Comparison of ENCODE assay signal across 8 cellular contexts in the genomic region with DNA sequence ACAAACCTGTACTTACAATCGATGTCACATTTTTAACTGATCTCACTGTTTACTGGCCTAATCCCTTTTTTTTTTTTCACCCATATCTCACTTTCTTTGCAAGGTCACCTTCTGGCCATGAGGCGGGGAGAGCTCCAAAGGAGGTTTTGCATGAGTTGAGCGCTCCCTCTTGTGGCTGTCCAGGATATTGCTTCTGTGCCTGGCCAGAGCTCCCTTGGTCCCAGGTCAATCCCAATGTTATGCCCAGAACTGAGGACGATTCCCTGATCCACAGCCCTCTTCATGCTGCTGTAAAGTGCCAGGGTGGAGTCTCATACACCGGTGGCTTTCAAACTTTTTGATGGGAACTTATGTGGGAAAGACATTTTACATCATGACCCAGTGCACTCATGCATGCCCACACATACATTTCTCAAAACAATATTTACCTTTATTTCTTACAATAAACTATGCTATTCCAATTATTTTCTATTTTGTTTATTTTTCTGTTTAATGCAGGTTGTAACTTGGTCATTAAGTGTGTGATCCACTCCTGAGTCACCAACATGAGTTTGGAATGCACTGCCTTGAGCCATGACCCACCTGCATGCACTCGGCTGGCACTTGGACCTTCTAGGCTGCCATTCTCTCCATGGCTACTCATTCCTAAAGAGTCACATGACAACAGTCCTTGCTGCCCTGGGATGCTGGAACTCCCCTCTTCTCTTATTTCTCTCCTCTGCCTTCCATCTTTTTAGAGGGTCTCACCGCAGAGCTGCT. TPM values are rescaled to one million over a fixed set of nuclear protein-coding genes. Genes with fewer than 3 reads are reported as not detected.
A peak's percentile ranks its signal among the peaks of the same experiment; 100 is the strongest.
DNase-seq lines count a peak whose midpoint lies in the region; ATAC-seq, FAIRE-seq and TF ChIP-seq lines count a peak whose summit lies in the region.

No MANE protein-coding gene starts in this region.

- WGBS in testis, 2 donors = 29 to 32% methylated on average over 7 of the region's 7 CpGs

- no peak overlapping the region for H3K27ac ChIP-seq in testis

- TF ChIP-seq POLR2A in testis (IDR thresholded peaks at IDR 0.05) = no peak

- no peaks in the 10 kb centered on the region for H3K27me3 ChIP-seq in testis

- FAIRE-seq in RCC 7860 (lab: Jason Lieb, UNC) = no peak

- peak; percentile 96 for TF ChIP-seq CTCF in AG09309 (IDR thresholded peaks at IDR 0.05; ENCODE audit: control insufficient read depth, insufficient read depth, low read depth, low read length, missing control alignments)
- peak; percentile 90 for TF ChIP-seq CTCF in foreskin fibroblast (IDR thresholded peaks at IDR 0.05; ENCODE audit: low read depth, low read length)
- TF ChIP-seq CTCF in testis (IDR thresholded peaks at IDR 0.05) = peak; percentile 89 to 94 (median 94)

- H3K4me3 ChIP-seq in AG09309 (ENCODE audit: control insufficient read depth, low read depth, low read length) (no peak overlapping the region), foreskin fibroblast (ENCODE audit: low read depth in 1 of 2, low read length in 2 of 2) (no peak overlapping the region), testis (no peak overlapping the region)

- H3K9me3 ChIP-seq in testis = no peaks in the 10 kb centered on the region

- intact Hi-C loops in testis (cut with DNase I; ENCODE audit: low total_unique reads) = loop anchor here (10.0 kb wide), 1 partner anchor 355 kb away; no protein-coding TSS in a partner anchor

- DNase-seq in AG09309 (ENCODE audit: low read depth) (no peak), Kasumi-1 (lab: John Stamatoyannopoulos, UW) (peak; percentile 67 to 69), RCC 7860 (ENCODE audit: low spot score) (peak; percentile 54), activated T-helper 1 cell treated with Interleukin-2 at 50 U/mL for 16 hours (ENCODE audit: low read depth) (peak; percentile 23), foreskin fibroblast (peak; percentile 61 to 90), nucleus accumbens (lab: John Stamatoyannopoulos, UW) (peak in 51 of 56 donors; percentile 4 to 80 (median 43)), testis (peak; percentile 92)

- peak; percentile 76 for ATAC-seq in GM19372 (IDR thresholded peaks at IDR 0.05; ENCODE audit: low read depth, unreplicated experiment)

- no peaks in the 10 kb centered on the region for H3K4me1 ChIP-seq in testis

- no peaks in the 10 kb centered on the region for H3K36me3 ChIP-seq in testis (ENCODE audit: low read depth, missing control alignments)

RNA-seq across cellular contexts. Expression of gene SST, which starts 9.6 kb away (rescaled TPM):
- total RNA-seq in testis = not detected
- polyA plus RNA-seq in testis (ENCODE audit: insufficient read depth, low read depth, low replicate concordance) = 0.84 TPM

RNA-seq across cellular contexts. Expression of gene RTP2, which starts 22.5 kb away (rescaled TPM):
- under 1 TPM; 0.37 to 0.71 TPM for total RNA-seq in testis
- 0.79 TPM for polyA plus RNA-seq in testis (ENCODE audit: insufficient read depth, low read depth, low replicate concordance)
